2 cellular contexts compared by ENCODE assay signal in genomic region chr2:113160248-113160647, GRCh38.
TF ChIP-seq lines count a peak whose summit lies in the region.

No MANE protein-coding gene starts in this region.

TF ChIP-seq in HepG2, 621 proteins besides CTCF, POLR2A, EP300 and RAD21 (continues in another document):
- TF ChIP-seq SMARCC2 (IDR thresholded peaks at IDR 0.05) (no peak), KDM1A (CRISPR knock-in tag; IDR thresholded peaks at IDR 0.05) (peak; percentile 29; the same call in 1 of the 2 replicates), SPEN (CRISPR knock-in tag; IDR thresholded peaks at IDR 0.05; ENCODE audit: low read depth) (no peak), ZNF629 (CRISPR knock-in tag; conservative IDR thresholded peaks at IDR 0.05) (peak; percentile 93), DMTF1 (CRISPR knock-in tag; IDR thresholded peaks at IDR 0.05) (no peak), MEF2D (CRISPR knock-in tag; IDR thresholded peaks at IDR 0.05) (no peak), ZNF879 (CRISPR knock-in tag; IDR thresholded peaks at IDR 0.05) (no peak), ZMYM3 (CRISPR knock-in tag; IDR thresholded peaks at IDR 0.05) (peak; percentile 78), PAWR (CRISPR knock-in tag; IDR thresholded peaks at IDR 0.05; ENCODE audit: borderline replicate concordance) (no peak), NFE2L1 (CRISPR knock-in tag; IDR thresholded peaks at IDR 0.05; ENCODE audit: borderline replicate concordance) (no peak), ZNF460 (CRISPR knock-in tag; IDR thresholded peaks at IDR 0.05; ENCODE audit: borderline replicate concordance) (no peak), HOMEZ (CRISPR knock-in tag; IDR thresholded peaks at IDR 0.05; ENCODE audit: low read depth) (no peak), CHD4 (IDR thresholded peaks at IDR 0.05; ENCODE audit: borderline replicate concordance, low read length) (peak; percentile 72; the same call in 1 of the 2 replicates), ZNF264 (CRISPR knock-in tag; IDR thresholded peaks at IDR 0.05) (no peak), ZNF230 (CRISPR knock-in tag; IDR thresholded peaks at IDR 0.05) (no peak), ZNF75D (CRISPR knock-in tag; IDR thresholded peaks at IDR 0.05; ENCODE audit: borderline replicate concordance) (no peak), SRSF1 (optimal IDR thresholded peaks at IDR 0.05; ENCODE audit: low read depth, low read length) (no peak), ZNF546 (CRISPR knock-in tag; conservative IDR thresholded peaks at IDR 0.05) (no peak), BHLHE40 (IDR thresholded peaks at IDR 0.05; ENCODE audit: low read length) (no peak), AKNA (CRISPR knock-in tag; IDR thresholded peaks at IDR 0.05; ENCODE audit: borderline replicate concordance) (no peak), SOX5 (CRISPR knock-in tag; IDR thresholded peaks at IDR 0.05; ENCODE audit: borderline replicate concordance) (no peak), ZNF225 (CRISPR knock-in tag; IDR thresholded peaks at IDR 0.05) (no peak)
- TF ChIP-seq, protein P1, sequence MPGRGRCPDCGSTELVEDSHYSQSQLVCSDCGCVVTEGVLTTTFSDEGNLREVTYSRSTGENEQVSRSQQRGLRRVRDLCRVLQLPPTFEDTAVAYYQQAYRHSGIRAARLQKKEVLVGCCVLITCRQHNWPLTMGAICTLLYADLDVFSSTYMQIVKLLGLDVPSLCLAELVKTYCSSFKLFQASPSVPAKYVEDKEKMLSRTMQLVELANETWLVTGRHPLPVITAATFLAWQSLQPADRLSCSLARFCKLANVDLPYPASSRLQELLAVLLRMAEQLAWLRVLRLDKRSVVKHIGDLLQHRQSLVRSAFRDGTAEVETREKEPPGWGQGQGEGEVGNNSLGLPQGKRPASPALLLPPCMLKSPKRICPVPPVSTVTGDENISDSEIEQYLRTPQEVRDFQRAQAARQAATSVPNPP (CRISPR knock-in tag; IDR thresholded peaks at IDR 0.05), result no peak

TF ChIP-seq in K562, 482 proteins besides CTCF, POLR2A, EP300 and RAD21:
- TF ChIP-seq KDM1A (IDR thresholded peaks at IDR 0.05) (peak; percentile 37 to 53; a peak in 3 of 4 replicates), ADNP (tag; IDR thresholded peaks at IDR 0.05) (peak; percentile 81), E2F4 (CRISPR knock-in tag; IDR thresholded peaks at IDR 0.05; ENCODE audit: low read depth) (no peak), RCOR1 (IDR thresholded peaks at IDR 0.05; ENCODE audit: borderline replicate concordance in 1 of 2, low read depth in 2 of 2, low read length in 2 of 2) (0 out of 4 replicates have a peak, but pooled peaks of 1 of the 2 experiments have one; percentile 48), CHD4 (IDR thresholded peaks at IDR 0.05; ENCODE audit: insufficient read depth, insufficient replicate concordance, low read depth, low read length, poor library complexity, severe bottlenecking) (peak; percentile 67), BCOR (IDR thresholded peaks at IDR 0.05) (peak; percentile 82), HDAC2 (IDR thresholded peaks at IDR 0.05) (peak; percentile 37; the same call in 1 of the 2 replicates), RBM25 (IDR thresholded peaks at IDR 0.05; ENCODE audit: low read depth, low read length, severe bottlenecking) (peak; percentile 91)
- TF ChIP-seq, protein P2, sequence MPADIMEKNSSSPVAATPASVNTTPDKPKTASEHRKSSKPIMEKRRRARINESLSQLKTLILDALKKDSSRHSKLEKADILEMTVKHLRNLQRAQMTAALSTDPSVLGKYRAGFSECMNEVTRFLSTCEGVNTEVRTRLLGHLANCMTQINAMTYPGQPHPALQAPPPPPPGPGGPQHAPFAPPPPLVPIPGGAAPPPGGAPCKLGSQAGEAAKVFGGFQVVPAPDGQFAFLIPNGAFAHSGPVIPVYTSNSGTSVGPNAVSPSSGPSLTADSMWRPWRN (IDR thresholded peaks at IDR 0.05; ENCODE audit: low read depth), result no peak
TF ChIP-seq in K562: peak in this region for 7.
